ENCODE assay signal across 19 cellular contexts in the genomic region with DNA sequence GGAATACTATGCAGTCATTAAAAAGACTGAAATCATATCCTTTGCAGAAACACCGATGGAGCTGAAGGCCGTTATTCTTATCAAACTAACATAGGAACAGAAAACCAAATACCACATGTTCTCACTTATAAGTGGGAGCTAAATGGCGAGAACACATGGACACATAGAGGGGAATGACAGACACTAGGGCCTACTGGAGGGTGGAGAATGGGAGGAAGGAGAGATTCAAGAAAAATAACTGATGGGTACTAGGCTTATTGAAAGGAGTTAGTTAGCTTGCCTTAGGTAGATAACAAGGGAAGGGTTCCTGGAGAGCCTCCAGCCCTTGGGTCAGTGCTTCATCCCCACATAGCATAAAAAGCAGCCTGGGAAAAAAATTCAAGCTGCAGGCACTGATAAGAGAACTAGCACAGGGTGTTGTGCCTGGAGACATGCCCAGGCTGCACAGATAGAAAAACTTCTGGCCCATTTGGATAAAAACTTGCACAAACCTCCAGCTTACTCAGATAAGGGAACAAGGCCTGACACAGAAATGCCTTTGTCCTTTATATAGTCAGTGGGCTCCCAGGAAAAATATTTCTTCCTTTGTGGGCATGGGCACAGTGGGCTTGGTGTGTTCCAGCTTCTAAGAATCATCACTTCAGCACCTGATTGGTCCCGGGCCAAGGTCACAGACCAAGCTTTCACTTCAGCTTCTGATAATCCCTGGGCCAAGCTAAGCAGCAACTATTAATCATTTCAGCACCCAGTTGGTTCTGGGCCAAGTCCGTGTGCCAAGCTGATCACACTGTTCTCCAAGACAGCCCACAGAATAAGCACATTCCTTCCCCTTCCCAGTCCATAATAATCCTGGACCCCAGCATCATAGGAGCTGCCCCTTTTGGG. TPM values are rescaled to one million over a fixed set of nuclear protein-coding genes. Genes with fewer than 3 reads are reported as not detected.
DNase-seq lines count a peak whose midpoint lies in the region; ATAC-seq lines count a peak whose summit lies in the region.
"Had no signal": no experiment of that assay in that cellular context is flagged by ENCODE, and none has a peak within 500 bp of the region (broad histone marks: within the 10 kb centered on the region; RNA-seq: fewer than 3 reads in every experiment).

No MANE protein-coding gene starts in this region.

- H3K36me3 ChIP-seq in CD8-positive, alpha-beta memory T cell (ENCODE audit: insufficient read depth, low read length): no peaks in the 10 kb centered on the region
- no peaks in the 10 kb centered on the region for H3K36me3 ChIP-seq in naive thymus-derived CD4-positive, alpha-beta T cell (ENCODE audit: control insufficient read depth in 2 of 3, insufficient read depth in 3 of 3, low read length in 3 of 3)
- H3K36me3 ChIP-seq: SJSA1 had no signal

- POLR2A ChIA-PET in CD8-positive, alpha-beta memory T cell (lab: Charles Lee): no interaction called here
- POLR2A ChIA-PET in naive thymus-derived CD4-positive, alpha-beta T cell (lab: Charles Lee): no interaction called here

- peaks cover 0 to 4% (median 0%) of the 10 kb centered on the region in 5 donors for H3K9me3 Mint-ChIP-seq in CD8-positive, alpha-beta memory T cell
- peaks cover 0 to 12% (median 2%) of the 10 kb centered on the region in 11 donors for H3K9me3 Mint-ChIP-seq in naive thymus-derived CD4-positive, alpha-beta T cell

- no peaks in the 10 kb centered on the region for H3K27me3 Mint-ChIP-seq in CD8-positive, alpha-beta memory T cell
- H3K27me3 Mint-ChIP-seq in naive thymus-derived CD4-positive, alpha-beta T cell: no peaks in the 10 kb centered on the region
- H3K27me3 Mint-ChIP-seq: IgD-negative memory B cell had no signal

- no peak overlapping the region for H3K27ac ChIP-seq in CD8-positive, alpha-beta memory T cell (ENCODE audit: low read depth, low read length)
- no peak overlapping the region for H3K27ac ChIP-seq in naive thymus-derived CD4-positive, alpha-beta T cell (ENCODE audit: low read depth, low read length)
- H3K27ac ChIP-seq: C4-2B, RWPE1, SJSA1 had no signal

- CTCF ChIA-PET in CD8-positive, alpha-beta memory T cell (lab: Charles Lee): no interaction called here
- CTCF ChIA-PET in naive thymus-derived CD4-positive, alpha-beta T cell (lab: Charles Lee): no interaction called here

- H3K27me3 ChIP-seq in CD8-positive, alpha-beta memory T cell (ENCODE audit: insufficient read depth, low read length, poor library complexity, severe bottlenecking): no peaks in the 10 kb centered on the region
- H3K27me3 ChIP-seq in naive thymus-derived CD4-positive, alpha-beta T cell (ENCODE audit: control insufficient read depth in 2 of 2, insufficient read depth in 2 of 2, low read length in 2 of 2): no peaks in the 10 kb centered on the region
- H3K27me3 ChIP-seq: SJSA1 had no signal

- no peak overlapping the region for H3K4me3 ChIP-seq in CD8-positive, alpha-beta memory T cell (ENCODE audit: low read length)
- H3K4me3 ChIP-seq in naive thymus-derived CD4-positive, alpha-beta T cell (ENCODE audit: low read length): no peak overlapping the region
- H3K4me3 ChIP-seq: SJSA1 had no signal

- no peaks in the 10 kb centered on the region for H3K4me1 ChIP-seq in CD8-positive, alpha-beta memory T cell (ENCODE audit: insufficient read depth, low read length)
- no peaks in the 10 kb centered on the region for H3K4me1 ChIP-seq in naive thymus-derived CD4-positive, alpha-beta T cell (ENCODE audit: control insufficient read depth in 2 of 2, insufficient read depth in 2 of 2, low read length in 2 of 2)
- H3K4me1 ChIP-seq: SJSA1 had no signal

- H3K27ac Mint-ChIP-seq in CD8-positive, alpha-beta memory T cell: no peak overlapping the region
- no peak overlapping the region for H3K27ac Mint-ChIP-seq in naive thymus-derived CD4-positive, alpha-beta T cell
- H3K27ac Mint-ChIP-seq: IgD-negative memory B cell had no signal

- no peak overlapping the region for H3K4me3 Mint-ChIP-seq in CD8-positive, alpha-beta memory T cell
- H3K4me3 Mint-ChIP-seq in naive thymus-derived CD4-positive, alpha-beta T cell: no peak overlapping the region
- H3K4me3 Mint-ChIP-seq: IgD-negative memory B cell had no signal

- intact Hi-C loops in left cardiac atrium (cut with DNase I): no loop called here
- intact Hi-C loops in naive thymus-derived CD4-positive, alpha-beta T cell (cut with micrococcal nuclease): no loop called here

- DNase-seq in NCI-H226 (peak; percentile 68), astrocyte of the hippocampus (ENCODE audit: low read depth, low spot score) (peak; percentile 14), left cardiac atrium (peak; percentile 60), mucosa of gallbladder (ENCODE audit: low spot score) (peak; percentile 72), DMS153 treated with DMSO at 0.1 percent for 48 hours (lab: John Stamatoyannopoulos, UW; ENCODE audit: unreplicated experiment) (no peak)
- DNase-seq in CD8-positive, alpha-beta memory T cell: no peak
- DNase-seq in naive thymus-derived CD4-positive, alpha-beta T cell: no peak
- DNase-seq: DMS 273 treated with DMSO at 0.1 percent for 48 hours, GF-D8, NCI-H1105 treated with DMSO at 0.1 percent for 48 hours, NCI-H187, NCI-H446 treated with DMSO at 0.1 percent for 48 hours, PC-3 had no signal

- H3K4me1 Mint-ChIP-seq in CD8-positive, alpha-beta memory T cell: no peaks in the 10 kb centered on the region
- no peaks in the 10 kb centered on the region for H3K4me1 Mint-ChIP-seq in naive thymus-derived CD4-positive, alpha-beta T cell
- H3K4me1 Mint-ChIP-seq: IgD-negative memory B cell had no signal

- H3K9me3 ChIP-seq in CD8-positive, alpha-beta memory T cell (ENCODE audit: low read length): no peaks in the 10 kb centered on the region
- H3K9me3 ChIP-seq in naive thymus-derived CD4-positive, alpha-beta T cell (ENCODE audit: control insufficient read depth in 2 of 3, low read length in 3 of 3): no peaks in the 10 kb centered on the region
- H3K9me3 ChIP-seq: SJSA1 had no signal

- no peaks in the 10 kb centered on the region for H3K36me3 Mint-ChIP-seq in CD8-positive, alpha-beta memory T cell
- no peaks in the 10 kb centered on the region for H3K36me3 Mint-ChIP-seq in naive thymus-derived CD4-positive, alpha-beta T cell

- peak; percentile 61 to 85 for ATAC-seq in left cardiac atrium
- no peak for ATAC-seq in naive thymus-derived CD4-positive, alpha-beta T cell
- no peak for ATAC-seq in GM19351 (IDR thresholded peaks at IDR 0.05; ENCODE audit: unreplicated experiment)
- ATAC-seq: PC-3 had no signal

RNA-seq across cellular contexts. Expression of a gene that starts 23.1 kb away (rescaled TPM):
- 1 to 10 TPM; 3.2 to 4.4 TPM for total RNA-seq in left cardiac atrium
- 5.6 TPM for total RNA-seq in mucosa of gallbladder
- not detected for total RNA-seq in CD8-positive, alpha-beta memory T cell
- polyA plus RNA-seq in CD8-positive, alpha-beta memory T cell: not detected
- not detected for total RNA-seq in naive thymus-derived CD4-positive, alpha-beta T cell
- polyA plus RNA-seq in naive thymus-derived CD4-positive, alpha-beta T cell: not detected
- total RNA-seq: HT-29, SJSA1 had no signal
- polyA plus RNA-seq: IgD-negative memory B cell had no signal

Comparison
In these comparisons a context has a peak if more than half of its experiments do, and no peak if none do; other contexts are left out.
1. DNase-seq: peak in NCI-H226 (single experiment), astrocyte of the hippocampus (single experiment), left cardiac atrium (single experiment) and mucosa of gallbladder (single experiment); none in CD8-positive, alpha-beta memory T cell (0 of 5), naive thymus-derived CD4-positive, alpha-beta T cell (0 of 9) and DMS153 treated with DMSO at 0.1 percent for 48 hours (single experiment).
2. ATAC-seq: peak in left cardiac atrium (2 of 2); none in naive thymus-derived CD4-positive, alpha-beta T cell (single experiment) and GM19351 (single experiment).